1 cellular context compared by ENCODE assay signal in the genomic region with DNA sequence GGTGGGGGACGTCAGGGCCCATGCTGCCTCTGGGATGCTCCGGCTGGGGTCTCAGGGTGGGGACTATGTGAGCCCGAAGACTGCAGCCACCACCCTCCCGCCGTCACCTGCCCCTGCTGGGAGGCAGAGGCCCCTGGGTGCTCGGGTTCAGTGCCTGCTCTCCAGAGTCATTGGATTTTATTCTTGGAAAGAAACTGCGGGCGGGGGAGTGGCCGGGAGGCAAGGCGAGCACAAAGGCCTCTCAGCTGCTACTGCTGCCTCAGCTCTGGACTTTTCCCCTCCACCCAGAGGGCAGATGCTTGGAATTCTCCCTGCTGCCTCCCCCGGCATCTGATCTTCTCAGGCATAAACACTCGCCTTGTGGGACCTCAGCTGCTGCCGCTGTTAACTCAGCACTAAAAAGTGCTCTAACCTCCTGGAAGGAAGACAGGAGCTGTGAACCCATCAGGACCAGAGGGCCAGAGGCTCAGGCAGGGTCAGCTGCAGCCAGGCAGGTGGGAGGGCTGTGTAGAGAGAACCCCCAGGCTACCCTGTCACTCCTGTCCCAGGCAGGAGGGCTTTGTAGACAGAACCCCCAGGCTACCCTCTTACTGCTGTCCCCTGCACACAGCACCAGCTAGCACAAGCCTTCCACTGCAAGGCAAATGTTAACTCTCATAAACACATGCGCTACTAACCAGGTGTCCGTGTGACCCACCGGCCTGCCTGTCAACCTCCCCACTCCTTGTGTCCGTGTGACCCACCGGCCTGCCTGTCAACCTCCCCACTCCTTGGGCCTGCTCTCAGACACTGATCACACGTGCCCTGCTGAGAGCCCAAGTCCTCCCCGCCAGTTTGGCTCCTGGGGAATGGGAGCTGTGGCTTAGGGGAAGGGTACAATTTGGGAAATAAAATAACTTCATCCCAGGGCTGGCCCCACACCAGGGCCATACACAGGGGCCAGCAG.
A peak's percentile ranks its signal among the peaks of the same experiment; 100 is the strongest.
TF ChIP-seq lines count a peak whose summit lies in the region.

No MANE protein-coding gene starts in this region.

TF ChIP-seq in HepG2, 621 proteins besides CTCF, POLR2A, EP300 and RAD21 (continued from another document and continues in another):
- TF ChIP-seq, protein P1, sequence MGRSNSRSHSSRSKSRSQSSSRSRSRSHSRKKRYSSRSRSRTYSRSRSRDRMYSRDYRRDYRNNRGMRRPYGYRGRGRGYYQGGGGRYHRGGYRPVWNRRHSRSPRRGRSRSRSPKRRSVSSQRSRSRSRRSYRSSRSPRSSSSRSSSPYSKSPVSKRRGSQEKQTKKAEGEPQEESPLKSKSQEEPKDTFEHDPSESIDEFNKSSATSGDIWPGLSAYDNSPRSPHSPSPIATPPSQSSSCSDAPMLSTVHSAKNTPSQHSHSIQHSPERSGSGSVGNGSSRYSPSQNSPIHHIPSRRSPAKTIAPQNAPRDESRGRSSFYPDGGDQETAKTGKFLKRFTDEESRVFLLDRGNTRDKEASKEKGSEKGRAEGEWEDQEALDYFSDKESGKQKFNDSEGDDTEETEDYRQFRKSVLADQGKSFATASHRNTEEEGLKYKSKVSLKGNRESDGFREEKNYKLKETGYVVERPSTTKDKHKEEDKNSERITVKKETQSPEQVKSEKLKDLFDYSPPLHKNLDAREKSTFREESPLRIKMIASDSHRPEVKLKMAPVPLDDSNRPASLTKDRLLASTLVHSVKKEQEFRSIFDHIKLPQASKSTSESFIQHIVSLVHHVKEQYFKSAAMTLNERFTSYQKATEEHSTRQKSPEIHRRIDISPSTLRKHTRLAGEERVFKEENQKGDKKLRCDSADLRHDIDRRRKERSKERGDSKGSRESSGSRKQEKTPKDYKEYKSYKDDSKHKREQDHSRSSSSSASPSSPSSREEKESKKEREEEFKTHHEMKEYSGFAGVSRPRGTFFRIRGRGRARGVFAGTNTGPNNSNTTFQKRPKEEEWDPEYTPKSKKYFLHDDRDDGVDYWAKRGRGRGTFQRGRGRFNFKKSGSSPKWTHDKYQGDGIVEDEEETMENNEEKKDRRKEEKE (IDR thresholded peaks at IDR 0.05): no peak
- TF ChIP-seq, protein P2, sequence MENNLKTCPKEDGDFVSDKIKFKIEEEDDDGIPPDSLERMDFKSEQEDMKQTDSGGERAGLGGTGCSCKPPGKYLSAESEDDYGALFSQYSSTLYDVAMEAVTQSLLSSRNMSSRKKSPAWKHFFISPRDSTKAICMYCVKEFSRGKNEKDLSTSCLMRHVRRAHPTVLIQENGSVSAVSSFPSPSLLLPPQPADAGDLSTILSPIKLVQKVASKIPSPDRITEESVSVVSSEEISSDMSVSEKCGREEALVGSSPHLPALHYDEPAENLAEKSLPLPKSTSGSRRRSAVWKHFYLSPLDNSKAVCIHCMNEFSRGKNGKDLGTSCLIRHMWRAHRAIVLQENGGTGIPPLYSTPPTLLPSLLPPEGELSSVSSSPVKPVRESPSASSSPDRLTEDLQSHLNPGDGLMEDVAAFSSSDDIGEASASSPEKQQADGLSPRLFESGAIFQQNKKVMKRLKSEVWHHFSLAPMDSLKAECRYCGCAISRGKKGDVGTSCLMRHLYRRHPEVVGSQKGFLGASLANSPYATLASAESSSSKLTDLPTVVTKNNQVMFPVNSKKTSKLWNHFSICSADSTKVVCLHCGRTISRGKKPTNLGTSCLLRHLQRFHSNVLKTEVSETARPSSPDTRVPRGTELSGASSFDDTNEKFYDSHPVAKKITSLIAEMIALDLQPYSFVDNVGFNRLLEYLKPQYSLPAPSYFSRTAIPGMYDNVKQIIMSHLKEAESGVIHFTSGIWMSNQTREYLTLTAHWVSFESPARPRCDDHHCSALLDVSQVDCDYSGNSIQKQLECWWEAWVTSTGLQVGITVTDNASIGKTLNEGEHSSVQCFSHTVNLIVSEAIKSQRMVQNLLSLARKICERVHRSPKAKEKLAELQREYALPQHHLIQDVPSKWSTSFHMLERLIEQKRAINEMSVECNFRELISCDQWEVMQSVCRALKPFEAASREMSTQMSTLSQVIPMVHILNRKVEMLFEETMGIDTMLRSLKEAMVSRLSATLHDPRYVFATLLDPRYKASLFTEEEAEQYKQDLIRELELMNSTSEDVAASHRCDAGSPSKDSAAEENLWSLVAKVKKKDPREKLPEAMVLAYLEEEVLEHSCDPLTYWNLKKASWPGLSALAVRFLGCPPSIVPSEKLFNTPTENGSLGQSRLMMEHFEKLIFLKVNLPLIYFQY (CRISPR knock-in tag; IDR thresholded peaks at IDR 0.05; ENCODE audit: borderline replicate concordance): no peak
- TF ChIP-seq ATAD3A (CRISPR knock-in tag; IDR thresholded peaks at IDR 0.05): no peak
- TF ChIP-seq IKZF5 (CRISPR knock-in tag; IDR thresholded peaks at IDR 0.05): peak; percentile 32; the same call in 1 of the 2 replicates
- no peak for TF ChIP-seq TAF1 (CRISPR knock-in tag; IDR thresholded peaks at IDR 0.05)
- no peak for TF ChIP-seq ZNF382 (CRISPR knock-in tag; IDR thresholded peaks at IDR 0.05; ENCODE audit: borderline replicate concordance)
- TF ChIP-seq ZNF777 (CRISPR knock-in tag; IDR thresholded peaks at IDR 0.05): no peak
- peak; percentile 46; the same call in 1 of the 2 replicates for TF ChIP-seq ZNF292 (CRISPR knock-in tag; IDR thresholded peaks at IDR 0.05; ENCODE audit: borderline replicate concordance, low read depth)
- TF ChIP-seq HOMEZ (CRISPR knock-in tag; IDR thresholded peaks at IDR 0.05; ENCODE audit: low read depth): 0 out of 2 replicates have a peak, but pooled peaks have one; percentile 24
- peak; percentile 64; the same call in 1 of the 2 replicates for TF ChIP-seq PATZ1 (CRISPR knock-in tag; IDR thresholded peaks at IDR 0.05)
- TF ChIP-seq HNF4G (IDR thresholded peaks at IDR 0.05; ENCODE audit: borderline replicate concordance, low read depth, low read length): peak; percentile 85
- TF ChIP-seq HNF4G (CRISPR knock-in tag; IDR thresholded peaks at IDR 0.05; ENCODE audit: borderline replicate concordance, low read depth): peak; percentile 61; the same call in 1 of the 2 replicates
- TF ChIP-seq BRCA1 (CRISPR knock-in tag; IDR thresholded peaks at IDR 0.05): no peak
- peak; percentile 33; the same call in 1 of the 2 replicates for TF ChIP-seq SALL1 (CRISPR knock-in tag; IDR thresholded peaks at IDR 0.05)
- TF ChIP-seq GLMP (CRISPR knock-in tag; IDR thresholded peaks at IDR 0.05; ENCODE audit: borderline replicate concordance): no peak
- no peak for TF ChIP-seq RXRA (CRISPR knock-in tag; IDR thresholded peaks at IDR 0.05)
- TF ChIP-seq SP140L (CRISPR knock-in tag; IDR thresholded peaks at IDR 0.05; ENCODE audit: borderline replicate concordance): no peak
- no peak for TF ChIP-seq ZNF230 (CRISPR knock-in tag; IDR thresholded peaks at IDR 0.05)
- TF ChIP-seq FOXK1 (CRISPR knock-in tag; IDR thresholded peaks at IDR 0.05; ENCODE audit: borderline replicate concordance, low read depth): 0 out of 2 replicates have a peak, but pooled peaks have one; percentile 18
- no peak for TF ChIP-seq PRPF4 (IDR thresholded peaks at IDR 0.05; ENCODE audit: low read depth, low read length, poor library complexity, severe bottlenecking)
- TF ChIP-seq ZNF343 (CRISPR knock-in tag; IDR thresholded peaks at IDR 0.05): no peak
- no peak for TF ChIP-seq ZNF878 (CRISPR knock-in tag; IDR thresholded peaks at IDR 0.05)
- no peak for TF ChIP-seq POLR2AphosphoS5 (IDR thresholded peaks at IDR 0.05; ENCODE audit: low read depth, low read length)
- peak; percentile 38; the same call in 1 of the 2 replicates for TF ChIP-seq ZNF710 (CRISPR knock-in tag; IDR thresholded peaks at IDR 0.05; ENCODE audit: borderline replicate concordance)
- no peak for TF ChIP-seq ZFP37 (CRISPR knock-in tag; IDR thresholded peaks at IDR 0.05; ENCODE audit: borderline replicate concordance)
- no peak for TF ChIP-seq EHMT2 (IDR thresholded peaks at IDR 0.05; ENCODE audit: borderline replicate concordance, low read depth, low read length)
- no peak for TF ChIP-seq SIX4 (CRISPR knock-in tag; IDR thresholded peaks at IDR 0.05)
- no peak for TF ChIP-seq SMAD3 (CRISPR knock-in tag; IDR thresholded peaks at IDR 0.05)
- peak; percentile 77 for TF ChIP-seq HNF4A (CRISPR knock-in tag; IDR thresholded peaks at IDR 0.05)
- no peak for TF ChIP-seq MYPOP (CRISPR knock-in tag; IDR thresholded peaks at IDR 0.05)
- TF ChIP-seq FOXA3 (CRISPR knock-in tag; IDR thresholded peaks at IDR 0.05): no peak
- 0 out of 2 replicates have a peak, but pooled peaks have one; percentile 50 for TF ChIP-seq PHF21A (CRISPR knock-in tag; IDR thresholded peaks at IDR 0.05)
- no peak for TF ChIP-seq IRX3 (CRISPR knock-in tag; IDR thresholded peaks at IDR 0.05; ENCODE audit: borderline replicate concordance, low read depth)
- TF ChIP-seq ADNP (CRISPR knock-in tag; IDR thresholded peaks at IDR 0.05): no peak
- TF ChIP-seq ZMYM4 (CRISPR knock-in tag; IDR thresholded peaks at IDR 0.05): no peak
